Comparison of ENCODE assay signal across 7 cellular contexts in genomic region chr16:30977502-30977901, GRCh38. TPM values are rescaled to one million over a fixed set of nuclear protein-coding genes. Genes with fewer than 3 reads are reported as not detected.
A peak's percentile ranks its signal among the peaks of the same experiment; 100 is the strongest.
DNase-seq lines count a peak whose midpoint lies in the region; ATAC-seq and TF ChIP-seq lines count a peak whose summit lies in the region.
"Had no signal": no experiment of that assay in that cellular context is flagged by ENCODE, and none has a peak within 500 bp of the region (broad histone marks: within the 10 kb centered on the region; RNA-seq: fewer than 3 reads in every experiment).

No MANE protein-coding gene starts in this region.

- CTCF ChIA-PET in CD4-positive, alpha-beta memory T cell (lab: Charles Lee; ENCODE audit: partially characterized antibody): interaction anchor here (0.7 kb wide), 1 partner anchor 409 kb away, joined by 3 read pairs; no protein-coding TSS in a partner anchor

- H3K27me3 Mint-ChIP-seq in CD4-positive, alpha-beta memory T cell: no peaks in the 10 kb centered on the region
- H3K27me3 Mint-ChIP-seq: activated naive CD8-positive, alpha-beta T cell had no signal

- H3K27ac ChIP-seq in CD4-positive, alpha-beta memory T cell (ENCODE audit: low read depth, low read length): no peak overlapping the region
- no peak overlapping the region for H3K27ac ChIP-seq in esophagus muscularis mucosa (replicated peaks in 1 of 4)

- H3K36me3 ChIP-seq in CD4-positive, alpha-beta memory T cell (ENCODE audit: insufficient read depth, low read length): peaks cover 49% of the 10 kb centered on the region
- H3K36me3 ChIP-seq in esophagus muscularis mucosa: peaks cover 64 to 100% (median 98%) of the 10 kb centered on the region in 4 donors

- H3K27ac Mint-ChIP-seq in CD4-positive, alpha-beta memory T cell: peak overlapping the region in 1 of 7 donors; percentile 16
- H3K27ac Mint-ChIP-seq: activated naive CD8-positive, alpha-beta T cell had no signal

- H3K36me3 Mint-ChIP-seq in CD4-positive, alpha-beta memory T cell: peaks cover 31 to 64% of the 10 kb centered on the region in 2 donors

- ATAC-seq in esophagus mucosa (peak; percentile 5), Right ventricle myocardium superior (ENCODE audit: poor library complexity) (no peak)

- no peak overlapping the region for H3K4me3 ChIP-seq in CD4-positive, alpha-beta memory T cell (ENCODE audit: low read length in 2 of 2)
- H3K4me3 ChIP-seq in LNCaP clone FGC (ENCODE audit: low read depth, low read length): no peak overlapping the region
- H3K4me3 ChIP-seq in esophagus muscularis mucosa: no peak overlapping the region

- no peaks in the 10 kb centered on the region for H3K9me3 ChIP-seq in CD4-positive, alpha-beta memory T cell (ENCODE audit: control insufficient read depth in 1 of 2, low read length in 2 of 2)
- no peaks in the 10 kb centered on the region for H3K9me3 ChIP-seq in esophagus muscularis mucosa

- no peak for TF ChIP-seq POLR2A in esophagus muscularis mucosa (IDR thresholded peaks at IDR 0.05; ENCODE audit: low read depth)

- H3K4me3 Mint-ChIP-seq in CD4-positive, alpha-beta memory T cell: no peak overlapping the region
- H3K4me3 Mint-ChIP-seq: activated naive CD8-positive, alpha-beta T cell had no signal

- no peaks in the 10 kb centered on the region for H3K9me3 Mint-ChIP-seq in CD4-positive, alpha-beta memory T cell

- H3K4me1 Mint-ChIP-seq in CD4-positive, alpha-beta memory T cell: peaks cover 0 to 12% (median under 1%) of the 10 kb centered on the region in 4 donors

- TF ChIP-seq EP300 in esophagus muscularis mucosa (IDR thresholded peaks at IDR 0.05): no peak

- peak in 3 of 5 donors; percentile 14 to 27 (median 14) for DNase-seq in CD4-positive, alpha-beta memory T cell
- no peak for DNase-seq in LNCaP clone FGC (ENCODE audit: low read depth)
- no peak for DNase-seq in esophagus muscularis mucosa (ENCODE audit: extremely low spot score)
- no peak for DNase-seq in MV-4-11 (lab: John Stamatoyannopoulos, UW)
- no peak for DNase-seq in Right ventricle myocardium superior

- H3K4me1 ChIP-seq in CD4-positive, alpha-beta memory T cell (ENCODE audit: insufficient read depth, low read length): no peaks in the 10 kb centered on the region
- no peaks in the 10 kb centered on the region for H3K4me1 ChIP-seq in esophagus muscularis mucosa

- 75% methylated on average over 15 of the region's 17 CpGs for WGBS in esophagus muscularis mucosa

- H3K27me3 ChIP-seq in CD4-positive, alpha-beta memory T cell (ENCODE audit: insufficient read depth, low read length): no peaks in the 10 kb centered on the region
- no peaks in the 10 kb centered on the region for H3K27me3 ChIP-seq in esophagus muscularis mucosa

- intact Hi-C loops in CD4-positive, alpha-beta memory T cell (cut with micrococcal nuclease): no loop called here
- intact Hi-C loops in esophagus muscularis mucosa (cut with DNase I) (no loop called here), Right ventricle myocardium superior (cut with DNase I) (no loop called here)

- POLR2A ChIA-PET in CD4-positive, alpha-beta memory T cell (lab: Charles Lee; ENCODE audit: partially characterized antibody): interaction anchor here (1.6 kb wide), 1 partner anchor 8 kb away, joined by 4 read pairs; no protein-coding TSS in a partner anchor

- TF ChIP-seq CTCF in LNCaP clone FGC (IDR thresholded peaks at IDR 0.05; ENCODE audit: control insufficient read depth, extremely low read depth, insufficient read depth) (peak; percentile 14; the same call in 1 of the 2 replicates), esophagus muscularis mucosa (IDR thresholded peaks at IDR 0.05) (no peak)

RNA-seq across cellular contexts. Expression of gene HSD3B7, which starts 7.5 kb away (rescaled TPM):
- 1 to 10 TPM; 3.6 to 4.3 TPM for total RNA-seq in CD4-positive, alpha-beta memory T cell
- polyA plus RNA-seq in CD4-positive, alpha-beta memory T cell: 1 to 10 TPM in 1 of 2 donors, under 1 TPM in 1; 0.08 to 1.2 TPM
- total RNA-seq in esophagus mucosa (14.5 TPM), esophagus muscularis mucosa (10 to 100 TPM; 15.4 to 33.0 (median 17.9) TPM), Right ventricle myocardium superior (6.7 TPM)

RNA-seq across cellular contexts. Expression of gene SETD1A, which starts 19.9 kb away (rescaled TPM):
- total RNA-seq in CD4-positive, alpha-beta memory T cell: 10 to 100 TPM; 32.1 to 33.2 TPM
- polyA plus RNA-seq in CD4-positive, alpha-beta memory T cell: 1 to 10 TPM in 1 of 2 donors, not detected in 1; 5.6 TPM
- total RNA-seq in esophagus mucosa (8.2 TPM), esophagus muscularis mucosa (10 to 100 TPM in 2 of 4 donors, 1 to 10 TPM in 2; 7.1 to 25.4 (median 9.9) TPM), Right ventricle myocardium superior (6.9 TPM)

RNA-seq across cellular contexts. Expression of gene ORAI3, which starts 28.6 kb away (rescaled TPM):
- total RNA-seq in CD4-positive, alpha-beta memory T cell: 10 to 100 TPM; 19.3 to 22.0 TPM
- polyA plus RNA-seq in CD4-positive, alpha-beta memory T cell: 10 to 100 TPM; 16.2 to 17.5 TPM
- 9.8 TPM for total RNA-seq in esophagus mucosa
- 10 to 100 TPM; 33.0 to 56.5 (median 45.8) TPM for total RNA-seq in esophagus muscularis mucosa
- 9.5 TPM for total RNA-seq in Right ventricle myocardium superior

RNA-seq across cellular contexts. Expression of gene STX1B, which starts 32.9 kb away (rescaled TPM):
- 1 to 10 TPM; 1.5 to 2.4 TPM for total RNA-seq in CD4-positive, alpha-beta memory T cell
- not detected for polyA plus RNA-seq in CD4-positive, alpha-beta memory T cell
- 0.80 TPM for total RNA-seq in esophagus mucosa
- 1 to 10 TPM in 3 of 4 donors, under 1 TPM in 1; 0.92 to 2.6 (median 1.8) TPM for total RNA-seq in esophagus muscularis mucosa
- 0.48 TPM for total RNA-seq in Right ventricle myocardium superior

RNA-seq across cellular contexts. Expression of gene FBXL19, which starts 54.1 kb away (rescaled TPM):
- total RNA-seq in CD4-positive, alpha-beta memory T cell: 10 to 100 TPM; 15.6 to 15.8 TPM
- under 1 TPM in 1 of 2 donors, not detected in 1; 0.16 TPM for polyA plus RNA-seq in CD4-positive, alpha-beta memory T cell
- total RNA-seq in esophagus mucosa: 19.2 TPM
- 10 to 100 TPM; 12.1 to 28.1 (median 17.7) TPM for total RNA-seq in esophagus muscularis mucosa
- 4.7 TPM for total RNA-seq in Right ventricle myocardium superior

Comparison
In these comparisons a context has a peak if more than half of its experiments do, and no peak if none do; other contexts are left out.
1. DNase-seq: peak in CD4-positive, alpha-beta memory T cell (3 of 5); none in LNCaP clone FGC (single experiment), esophagus muscularis mucosa (single experiment), MV-4-11 (single experiment) and Right ventricle myocardium superior (single experiment).